In genomic region chr16:51538707-51539604, GRCh38 we compare ENCODE assay signal across 10 cellular contexts.
A peak's percentile ranks its signal among the peaks of the same experiment; 100 is the strongest.
DNase-seq lines count a peak whose midpoint lies in the region; ATAC-seq, FAIRE-seq and TF ChIP-seq lines count a peak whose summit lies in the region.
"Had no signal": no experiment of that assay in that cellular context is flagged by ENCODE, and none has a peak within 500 bp of the region (broad histone marks: within the 10 kb centered on the region; RNA-seq: fewer than 3 reads in every experiment).

No MANE protein-coding gene starts in this region.

- peak overlapping the region; percentile 40; the same call in 1 of the 2 replicates for H2BK12ac ChIP-seq in H1 (ENCODE audit: low read depth, low read length)

- FAIRE-seq in H1 (lab: Jason Lieb, UNC): no peak
- no peak for FAIRE-seq in pancreas (lab: Jason Lieb, UNC)
- no peak for FAIRE-seq in GM12892 (lab: Jason Lieb, UNC)
- no peak for FAIRE-seq in GM19239 (lab: Jason Lieb, UNC)

- TF ChIP-seq CTCF in H1 (IDR thresholded peaks at IDR 0.05; ENCODE audit: control extremely low read depth in 1 of 3, insufficient read depth in 1 of 3, low read depth in 1 of 3, low read length in 3 of 3) (no peak), pancreas (IDR thresholded peaks at IDR 0.05) (no peak)

- H3K18ac ChIP-seq in H1 (ENCODE audit: extremely low read depth, low read length): peak overlapping the region; percentile 43; the same call in 1 of the 2 replicates

- peak overlapping the region; percentile 61; the same call in 1 of the 2 replicates for H2BK20ac ChIP-seq in H1 (ENCODE audit: low read length)

- H3K36me3 ChIP-seq in H1 (ENCODE audit: control insufficient read depth in 2 of 4, insufficient read depth in 4 of 4, low read length in 3 of 4): no peaks in the 10 kb centered on the region
- H3K36me3 ChIP-seq in pancreas: no peaks in the 10 kb centered on the region
- H3K36me3 ChIP-seq: suprapubic skin had no signal

- H3K9me3 ChIP-seq in H1 (ENCODE audit: insufficient read depth in 2 of 2, low read depth in 1 of 2, low read length in 1 of 2): no peaks in the 10 kb centered on the region
- no peaks in the 10 kb centered on the region for H3K9me3 ChIP-seq in pancreas
- H3K9me3 ChIP-seq: suprapubic skin had no signal

- no peak overlapping the region for H3K56ac ChIP-seq in H1 (replicated peaks; ENCODE audit: insufficient read length, low read depth, low read length)

- H3K14ac ChIP-seq in H1 (ENCODE audit: insufficient read length): no peak overlapping the region

- no peaks in the 10 kb centered on the region for H3K79me2 ChIP-seq in H1 (ENCODE audit: control insufficient read depth in 1 of 2, insufficient read depth in 2 of 2, low read length in 2 of 2)
- H3K79me2 ChIP-seq: parathyroid adenoma had no signal

- TF ChIP-seq EP300 in H1 (IDR thresholded peaks at IDR 0.05; ENCODE audit: borderline replicate concordance in 1 of 2, low read depth in 2 of 2, low read length in 2 of 2): no peak

- TF ChIP-seq POLR2A in H1 (IDR thresholded peaks at IDR 0.05; ENCODE audit: control extremely low read depth in 1 of 2, low read depth in 2 of 2, low read length in 2 of 2) (no peak), GM12892 (IDR thresholded peaks at IDR 0.05; ENCODE audit: low read depth, low read length) (no peak)

- no peak overlapping the region for H3K4me3 ChIP-seq in H1 (ENCODE audit: extremely low read depth in 1 of 4, insufficient read depth in 2 of 4, low read depth in 3 of 4, low read length in 4 of 4)
- no peak overlapping the region for H3K4me3 ChIP-seq in pancreas
- H3K4me3 ChIP-seq: suprapubic skin had no signal

- H4K91ac ChIP-seq in H1 (replicated peaks; ENCODE audit: insufficient read length, low read length): peak overlapping the region; percentile 22

- H3K27ac ChIP-seq in H1 (ENCODE audit: low read depth, low read length) (no peak overlapping the region), pancreas (no peak overlapping the region)
- H3K27ac ChIP-seq: parathyroid adenoma, suprapubic skin had no signal

- 58% methylated on average over 6 of the region's 7 CpGs; no CpG with 5 or more reads in 1 of the 2 experiments for WGBS in H1 (ENCODE audit: extremely low coverage in 1 of 2, insufficient coverage in 1 of 2, insufficient read length in 1 of 2, insufficient replicate concordance in 2 of 2, low coverage in 1 of 2, low lambda C conversion rate in 2 of 2, missing lambda C conversion rate in 1 of 2), 2 experiments
- 39 to 42% methylated on average over 7 of the region's 7 CpGs for WGBS in pancreas, 2 donors

- no peaks in the 10 kb centered on the region for H3K79me1 ChIP-seq in H1 (ENCODE audit: low read depth, low read length)

- H2AK5ac ChIP-seq in H1 (ENCODE audit: low read depth, low read length): no peak overlapping the region

- H4K8ac ChIP-seq in H1 (ENCODE audit: extremely low read depth, insufficient read depth, low read length): no peak overlapping the region

- peak overlapping the region; percentile 1 for H3K4ac ChIP-seq in H1 (replicated peaks; ENCODE audit: insufficient read length, low read depth, low read length)

- H4K5ac ChIP-seq in H1 (ENCODE audit: insufficient read length, low read depth, low read length): no peak overlapping the region

- no peak overlapping the region for H3K23ac ChIP-seq in H1 (ENCODE audit: insufficient read length)

- H3K4me1 ChIP-seq in H1 (replicated peaks in 1 of 4; ENCODE audit: control insufficient read depth in 3 of 4, insufficient read depth in 4 of 4, low read length in 3 of 4) (peaks cover 4 to 19% (median 14%) of the 10 kb centered on the region in 4 experiments; a peak in 6 of 7 replicates), pancreas (no peaks in the 10 kb centered on the region)
- H3K4me1 ChIP-seq: parathyroid adenoma had no signal

- H3K23me2 ChIP-seq in H1 (ENCODE audit: low read depth, low read length): no peaks in the 10 kb centered on the region; the same call in 1 of the 2 replicates

- H3K27me3 ChIP-seq in H1 (replicated peaks in 1 of 4; ENCODE audit: control insufficient read depth in 3 of 4, extremely low read depth in 1 of 4, insufficient read depth in 3 of 4, low read length in 3 of 4): no peaks in the 10 kb centered on the region
- H3K27me3 ChIP-seq in pancreas: no peaks in the 10 kb centered on the region
- H3K27me3 ChIP-seq: suprapubic skin had no signal

- POLR2A ChIA-PET in H1 (lab: Charles Lee; ENCODE audit: partially characterized antibody): interaction anchor here (0.7 to 0.9 kb wide), 2 partner anchors 16 to 84 kb away, joined by 3 to 4 read pairs; no protein-coding TSS in a partner anchor

- H3K9ac ChIP-seq in H1 (replicated peaks in 1 of 4; ENCODE audit: extremely low read depth in 1 of 4, low read depth in 3 of 4, low read length in 3 of 4): no peak overlapping the region
- H3K9ac ChIP-seq: parathyroid adenoma had no signal

- ATAC-seq in pancreas (peak in 3 of 4 donors; percentile 12 to 58 (median 53)), HG03442 (IDR thresholded peaks at IDR 0.05; ENCODE audit: unreplicated experiment) (no peak), GM19351 (IDR thresholded peaks at IDR 0.05; ENCODE audit: unreplicated experiment) (no peak)

- H4K20me1 ChIP-seq in H1 (replicated peaks in 1 of 2; ENCODE audit: control insufficient read depth in 1 of 2, insufficient read depth in 2 of 2, low read length in 2 of 2): no peaks in the 10 kb centered on the region

- no peak overlapping the region for H2BK120ac ChIP-seq in H1 (replicated peaks; ENCODE audit: low read depth, low read length)

- TF ChIP-seq RAD21 in H1 (IDR thresholded peaks at IDR 0.05 in 1 of 2, conservative IDR thresholded peaks at IDR 0.05 in 1 of 2; ENCODE audit: low read depth in 2 of 2, low read length in 2 of 2): no peak

- H2BK5ac ChIP-seq in H1 (ENCODE audit: low read depth, low read length): peak overlapping the region; percentile 66; the same call in 1 of the 2 replicates

- CTCF ChIA-PET in H1 (lab: Charles Lee; ENCODE audit: partially characterized antibody): interaction anchor here (0.6 to 0.7 kb wide), 2 partner anchors 274 to 506 kb away, joined by 3 to 4 read pairs; no protein-coding TSS in a partner anchor

- intact Hi-C loops in pancreas (cut with DNase I): no loop called here

- peak; percentile 73 for DNase-seq in GM04504 (ENCODE audit: low read depth)
- peak; percentile 75 for DNase-seq in NCI-H748 (lab: John Stamatoyannopoulos, UW; ENCODE audit: unreplicated experiment)
- no peak for DNase-seq in H1 (ENCODE audit: low read depth in 1 of 2, low spot score in 2 of 2)
- no peak for DNase-seq in pancreas
- no peak for DNase-seq in GM12892 (ENCODE audit: insufficient read length)
- no peak for DNase-seq in GM19239 (ENCODE audit: insufficient read length, low spot score)

- no peak overlapping the region for H2AFZ ChIP-seq in H1 (ENCODE audit: low read length)
- H2AFZ ChIP-seq: parathyroid adenoma had no signal

- H3K4me2 ChIP-seq in H1 (ENCODE audit: insufficient read depth in 1 of 2, low read depth in 2 of 2, low read length in 2 of 2): no peak overlapping the region

- H2BK15ac ChIP-seq in H1 (ENCODE audit: low read length): 0 out of 2 replicates have a peak overlapping the region, but pooled peaks have one; percentile 1

TF ChIP-seq in H1, 55 proteins besides CTCF, POLR2A, EP300 and RAD21:
- TF ChIP-seq JUND (IDR thresholded peaks at IDR 0.05; ENCODE audit: low read length) (peak; percentile 61), CHD2 (IDR thresholded peaks at IDR 0.05; ENCODE audit: low read length) (no peak)

Comparison
In these comparisons a context has a peak if more than half of its experiments do, and no peak if none do; other contexts are left out.
1. DNase-seq: peak in GM04504 (single experiment) and NCI-H748 (single experiment); none in H1 (0 of 2), pancreas (0 of 6), GM12892 (single experiment) and GM19239 (single experiment).
2. ATAC-seq: peak in pancreas (3 of 4); none in HG03442 (single experiment) and GM19351 (single experiment).